Comparison of ENCODE assay signal across 1 cellular context in genomic region chr14:23639048-23639890, GRCh38.
TF ChIP-seq lines count a peak whose summit lies in the region.

No MANE protein-coding gene starts in this region.

TF ChIP-seq in HepG2, 621 proteins besides CTCF, POLR2A, EP300 and RAD21 (continued from another document and continues in another):
- TF ChIP-seq NFAT5 (CRISPR knock-in tag; IDR thresholded peaks at IDR 0.05) (no peak), SMAD3 (CRISPR knock-in tag; IDR thresholded peaks at IDR 0.05) (peak; percentile 89), ZNF562 (CRISPR knock-in tag; IDR thresholded peaks at IDR 0.05; ENCODE audit: borderline replicate concordance) (no peak), LBX2 (CRISPR knock-in tag; IDR thresholded peaks at IDR 0.05; ENCODE audit: borderline replicate concordance) (peak; percentile 99; the same call in 1 of the 2 replicates), ZNF101 (CRISPR knock-in tag; IDR thresholded peaks at IDR 0.05; ENCODE audit: borderline replicate concordance, low read depth) (0 out of 2 replicates have a peak, but pooled peaks have one; percentile 91), KDM1A (CRISPR knock-in tag; IDR thresholded peaks at IDR 0.05) (peak; percentile 4; the same call in 1 of the 2 replicates), ZNF382 (CRISPR knock-in tag; IDR thresholded peaks at IDR 0.05; ENCODE audit: borderline replicate concordance) (no peak), KDM3A (CRISPR knock-in tag; IDR thresholded peaks at IDR 0.05; ENCODE audit: low read depth) (peak; percentile 90), TAF15 (IDR thresholded peaks at IDR 0.05; ENCODE audit: low read depth, low read length, poor library complexity, severe bottlenecking) (peak; percentile 100), ZBTB26 (CRISPR knock-in tag; IDR thresholded peaks at IDR 0.05; ENCODE audit: borderline replicate concordance) (peak; percentile 85), YY1 (IDR thresholded peaks at IDR 0.05; ENCODE audit: insufficient read depth, insufficient replicate concordance, low read depth, low read length) (peak; percentile 61), ZNF646 (CRISPR knock-in tag; IDR thresholded peaks at IDR 0.05) (no peak), PITX1 (CRISPR knock-in tag; IDR thresholded peaks at IDR 0.05) (peak; percentile 86), ARNT2 (CRISPR knock-in tag; IDR thresholded peaks at IDR 0.05; ENCODE audit: low read depth) (peak; percentile 96; the same call in 1 of the 2 replicates), ZNF790 (CRISPR knock-in tag; IDR thresholded peaks at IDR 0.05; ENCODE audit: borderline replicate concordance) (no peak), KLF16 (CRISPR knock-in tag; IDR thresholded peaks at IDR 0.05) (peak in 1 of 2 experiments; percentile 87; a peak in 2 of 4 replicates), JUNB (CRISPR knock-in tag; IDR thresholded peaks at IDR 0.05; ENCODE audit: borderline replicate concordance) (no peak), SOX13 (IDR thresholded peaks at IDR 0.05) (peak; percentile 77), SOX13 (CRISPR knock-in tag; conservative IDR thresholded peaks at IDR 0.05 in 1 of 2, IDR thresholded peaks at IDR 0.05 in 1 of 2) (peak; percentile 49 to 89; a peak in 2 of 4 replicates), ZNF766 (CRISPR knock-in tag; IDR thresholded peaks at IDR 0.05; ENCODE audit: borderline replicate concordance) (no peak), ZBTB7A (CRISPR knock-in tag; IDR thresholded peaks at IDR 0.05) (no peak), STAG1 (CRISPR knock-in tag; IDR thresholded peaks at IDR 0.05) (no peak), TGIF2 (CRISPR knock-in tag; IDR thresholded peaks at IDR 0.05) (no peak; the same call in 1 of the 2 replicates), ZC3H13 (CRISPR knock-in tag; IDR thresholded peaks at IDR 0.05) (no peak), E2F5 (CRISPR knock-in tag; conservative IDR thresholded peaks at IDR 0.05) (peak; percentile 49; the same call in 1 of the 2 replicates), RFXANK (CRISPR knock-in tag; IDR thresholded peaks at IDR 0.05) (no peak), ZNF598 (CRISPR knock-in tag; IDR thresholded peaks at IDR 0.05; ENCODE audit: borderline replicate concordance) (peak; percentile 100; the same call in 1 of the 2 replicates), SAP130 (CRISPR knock-in tag; IDR thresholded peaks at IDR 0.05; ENCODE audit: low read depth) (peak; percentile 95), ZNF160 (CRISPR knock-in tag; IDR thresholded peaks at IDR 0.05) (no peak), TRIM24 (CRISPR knock-in tag; IDR thresholded peaks at IDR 0.05) (no peak), PHF21A (CRISPR knock-in tag; IDR thresholded peaks at IDR 0.05) (no peak), U2AF1 (optimal IDR thresholded peaks at IDR 0.05; ENCODE audit: low read depth, low read length) (peak; percentile 99), ASH2L (IDR thresholded peaks at IDR 0.05; ENCODE audit: insufficient read length, low read depth, low read length) (peak; percentile 44), SMARCC2 (IDR thresholded peaks at IDR 0.05) (no peak), HCFC1 (IDR thresholded peaks at IDR 0.05; ENCODE audit: low read depth, low read length) (no peak), ZNF143 (CRISPR knock-in tag; IDR thresholded peaks at IDR 0.05) (no peak), AHR (CRISPR knock-in tag; IDR thresholded peaks at IDR 0.05) (peak; percentile 97; the same call in 1 of the 2 replicates), ZIK1 (CRISPR knock-in tag; IDR thresholded peaks at IDR 0.05; ENCODE audit: borderline replicate concordance, low read depth) (peak; percentile 94; the same call in 1 of the 2 replicates), ZNF644 (CRISPR knock-in tag; IDR thresholded peaks at IDR 0.05; ENCODE audit: low read depth) (no peak), MXD3 (CRISPR knock-in tag; IDR thresholded peaks at IDR 0.05) (peak; percentile 99), ZNF83 (CRISPR knock-in tag; IDR thresholded peaks at IDR 0.05; ENCODE audit: borderline replicate concordance) (peak; percentile 70; the same call in 1 of the 2 replicates), KDM2A (CRISPR knock-in tag; IDR thresholded peaks at IDR 0.05; ENCODE audit: borderline replicate concordance, low read depth) (peak; percentile 99), MTA1 (CRISPR knock-in tag; IDR thresholded peaks at IDR 0.05; ENCODE audit: borderline replicate concordance) (peak; percentile 90; the same call in 1 of the 2 replicates), ZNF333 (CRISPR knock-in tag; IDR thresholded peaks at IDR 0.05; ENCODE audit: borderline replicate concordance) (no peak), FOXM1 (CRISPR knock-in tag; IDR thresholded peaks at IDR 0.05) (no peak), NFKB2 (CRISPR knock-in tag; IDR thresholded peaks at IDR 0.05; ENCODE audit: borderline replicate concordance) (no peak)
- TF ChIP-seq, protein P1, sequence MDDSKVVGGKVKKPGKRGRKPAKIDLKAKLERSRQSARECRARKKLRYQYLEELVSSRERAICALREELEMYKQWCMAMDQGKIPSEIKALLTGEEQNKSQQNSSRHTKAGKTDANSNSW (CRISPR knock-in tag; IDR thresholded peaks at IDR 0.05; ENCODE audit: borderline replicate concordance): peak; percentile 89
- TF ChIP-seq, protein P2, sequence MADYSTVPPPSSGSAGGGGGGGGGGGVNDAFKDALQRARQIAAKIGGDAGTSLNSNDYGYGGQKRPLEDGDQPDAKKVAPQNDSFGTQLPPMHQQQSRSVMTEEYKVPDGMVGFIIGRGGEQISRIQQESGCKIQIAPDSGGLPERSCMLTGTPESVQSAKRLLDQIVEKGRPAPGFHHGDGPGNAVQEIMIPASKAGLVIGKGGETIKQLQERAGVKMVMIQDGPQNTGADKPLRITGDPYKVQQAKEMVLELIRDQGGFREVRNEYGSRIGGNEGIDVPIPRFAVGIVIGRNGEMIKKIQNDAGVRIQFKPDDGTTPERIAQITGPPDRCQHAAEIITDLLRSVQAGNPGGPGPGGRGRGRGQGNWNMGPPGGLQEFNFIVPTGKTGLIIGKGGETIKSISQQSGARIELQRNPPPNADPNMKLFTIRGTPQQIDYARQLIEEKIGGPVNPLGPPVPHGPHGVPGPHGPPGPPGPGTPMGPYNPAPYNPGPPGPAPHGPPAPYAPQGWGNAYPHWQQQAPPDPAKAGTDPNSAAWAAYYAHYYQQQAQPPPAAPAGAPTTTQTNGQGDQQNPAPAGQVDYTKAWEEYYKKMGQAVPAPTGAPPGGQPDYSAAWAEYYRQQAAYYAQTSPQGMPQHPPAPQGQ (CRISPR knock-in tag; IDR thresholded peaks at IDR 0.05; ENCODE audit: borderline replicate concordance): peak; percentile 100
- TF ChIP-seq, protein P3, sequence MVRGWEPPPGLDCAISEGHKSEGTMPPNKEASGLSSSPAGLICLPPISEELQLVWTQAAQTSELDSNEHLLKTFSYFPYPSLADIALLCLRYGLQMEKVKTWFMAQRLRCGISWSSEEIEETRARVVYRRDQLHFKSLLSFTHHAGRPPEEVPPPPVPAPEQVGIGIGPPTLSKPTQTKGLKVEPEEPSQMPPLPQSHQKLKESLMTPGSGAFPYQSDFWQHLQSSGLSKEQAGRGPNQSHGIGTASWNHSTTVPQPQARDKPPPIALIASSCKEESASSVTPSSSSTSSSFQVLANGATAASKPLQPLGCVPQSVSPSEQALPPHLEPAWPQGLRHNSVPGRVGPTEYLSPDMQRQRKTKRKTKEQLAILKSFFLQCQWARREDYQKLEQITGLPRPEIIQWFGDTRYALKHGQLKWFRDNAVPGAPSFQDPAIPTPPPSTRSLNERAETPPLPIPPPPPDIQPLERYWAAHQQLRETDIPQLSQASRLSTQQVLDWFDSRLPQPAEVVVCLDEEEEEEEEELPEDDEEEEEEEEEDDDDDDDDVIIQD (CRISPR knock-in tag; IDR thresholded peaks at IDR 0.05; ENCODE audit: low read depth): peak; percentile 72
